Comparison of ENCODE assay signal across 1 cellular context in the genomic region with DNA sequence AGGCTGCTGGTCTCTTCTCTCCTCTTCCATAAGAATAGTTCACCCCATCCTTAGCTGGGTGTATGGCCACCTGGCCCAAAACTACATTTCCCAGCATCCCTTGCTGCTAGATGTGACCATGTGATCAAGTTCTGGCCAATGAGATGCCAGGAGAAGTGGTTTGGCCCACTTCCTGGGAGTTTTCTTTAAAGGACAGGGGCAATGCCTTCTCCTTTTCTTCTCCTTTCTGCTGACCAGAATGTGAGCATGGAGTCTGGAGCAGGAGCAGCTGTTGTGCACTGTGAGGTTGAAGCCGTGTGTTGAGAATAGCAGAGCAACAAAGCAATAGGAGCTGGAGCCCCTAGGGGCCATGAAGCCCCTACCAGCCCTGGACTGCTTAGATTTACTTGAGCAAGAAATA.
TF ChIP-seq lines count a peak whose summit lies in the region.

No MANE protein-coding gene starts in this region.

TF ChIP-seq in GM12878, 131 proteins besides CTCF, POLR2A, EP300 and RAD21 (continued from another document and continues in another):
- TF ChIP-seq POLR2AphosphoS5 (IDR thresholded peaks at IDR 0.05; ENCODE audit: low read length) (no peak), WRNIP1 (IDR thresholded peaks at IDR 0.05; ENCODE audit: borderline replicate concordance, low read depth, low read length) (no peak), JUND (IDR thresholded peaks at IDR 0.05; ENCODE audit: low read depth, low read length) (no peak), ZNF592 (IDR thresholded peaks at IDR 0.05) (no peak), KDM1A (IDR thresholded peaks at IDR 0.05; ENCODE audit: borderline replicate concordance) (no peak), KLF5 (IDR thresholded peaks at IDR 0.05; ENCODE audit: partially characterized antibody) (no peak), IKZF1 (conservative IDR thresholded peaks at IDR 0.05) (peak; percentile 44), HDAC2 (IDR thresholded peaks at IDR 0.05) (no peak), SUZ12 (IDR thresholded peaks at IDR 0.05; ENCODE audit: unreplicated experiment) (no peak), ESRRA (IDR thresholded peaks at IDR 0.05; ENCODE audit: low read length) (no peak), SMC3 (IDR thresholded peaks at IDR 0.05; ENCODE audit: borderline replicate concordance, low read length) (no peak), GATAD2B (conservative IDR thresholded peaks at IDR 0.05; ENCODE audit: low read depth) (no peak), HDGF (IDR thresholded peaks at IDR 0.05) (no peak), MEF2A (IDR thresholded peaks at IDR 0.05; ENCODE audit: insufficient read depth, low read depth, low read length) (no peak), SIN3A (IDR thresholded peaks at IDR 0.05; ENCODE audit: low read depth, low read length) (no peak), YY1 (IDR thresholded peaks at IDR 0.05; ENCODE audit: low read depth, low read length) (peak; percentile 92), RB1 (IDR thresholded peaks at IDR 0.05; ENCODE audit: borderline replicate concordance) (no peak), BCL11A (IDR thresholded peaks at IDR 0.05; ENCODE audit: low read depth, low read length) (no peak), MYB (IDR thresholded peaks at IDR 0.05; ENCODE audit: borderline replicate concordance, low read depth, low read length) (no peak), ZZZ3 (IDR thresholded peaks at IDR 0.05; ENCODE audit: control insufficient read depth, insufficient read length, low read depth) (no peak), ZNF274 (IDR thresholded peaks at IDR 0.05; ENCODE audit: insufficient read depth, insufficient read length) (no peak), NFIC (IDR thresholded peaks at IDR 0.05; ENCODE audit: low read depth, low read length) (no peak), CEBPZ (IDR thresholded peaks at IDR 0.05; ENCODE audit: low read depth, low read length) (no peak), ZBTB11 (CRISPR knock-in tag; IDR thresholded peaks at IDR 0.05) (no peak), SREBF2 (IDR thresholded peaks at IDR 0.05; ENCODE audit: low read length) (no peak), ATF7 (IDR thresholded peaks at IDR 0.05; ENCODE audit: low read depth) (peak; percentile 55; the same call in 1 of the 2 replicates), PML (IDR thresholded peaks at IDR 0.05; ENCODE audit: low read length) (no peak), RFX5 (IDR thresholded peaks at IDR 0.05; ENCODE audit: low read depth, low read length) (no peak), NFYA (IDR thresholded peaks at IDR 0.05; ENCODE audit: borderline replicate concordance, low read depth, low read length) (no peak), HDAC6 (IDR thresholded peaks at IDR 0.05; ENCODE audit: unreplicated experiment) (no peak), ZBTB33 (IDR thresholded peaks at IDR 0.05) (no peak)
- TF ChIP-seq, protein P1, sequence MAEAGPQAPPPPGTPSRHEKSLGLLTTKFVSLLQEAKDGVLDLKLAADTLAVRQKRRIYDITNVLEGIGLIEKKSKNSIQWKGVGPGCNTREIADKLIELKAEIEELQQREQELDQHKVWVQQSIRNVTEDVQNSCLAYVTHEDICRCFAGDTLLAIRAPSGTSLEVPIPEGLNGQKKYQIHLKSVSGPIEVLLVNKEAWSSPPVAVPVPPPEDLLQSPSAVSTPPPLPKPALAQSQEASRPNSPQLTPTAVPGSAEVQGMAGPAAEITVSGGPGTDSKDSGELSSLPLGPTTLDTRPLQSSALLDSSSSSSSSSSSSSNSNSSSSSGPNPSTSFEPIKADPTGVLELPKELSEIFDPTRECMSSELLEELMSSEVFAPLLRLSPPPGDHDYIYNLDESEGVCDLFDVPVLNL (IDR thresholded peaks at IDR 0.05; ENCODE audit: low read depth, low read length) = no peak
- TF ChIP-seq, protein P2, sequence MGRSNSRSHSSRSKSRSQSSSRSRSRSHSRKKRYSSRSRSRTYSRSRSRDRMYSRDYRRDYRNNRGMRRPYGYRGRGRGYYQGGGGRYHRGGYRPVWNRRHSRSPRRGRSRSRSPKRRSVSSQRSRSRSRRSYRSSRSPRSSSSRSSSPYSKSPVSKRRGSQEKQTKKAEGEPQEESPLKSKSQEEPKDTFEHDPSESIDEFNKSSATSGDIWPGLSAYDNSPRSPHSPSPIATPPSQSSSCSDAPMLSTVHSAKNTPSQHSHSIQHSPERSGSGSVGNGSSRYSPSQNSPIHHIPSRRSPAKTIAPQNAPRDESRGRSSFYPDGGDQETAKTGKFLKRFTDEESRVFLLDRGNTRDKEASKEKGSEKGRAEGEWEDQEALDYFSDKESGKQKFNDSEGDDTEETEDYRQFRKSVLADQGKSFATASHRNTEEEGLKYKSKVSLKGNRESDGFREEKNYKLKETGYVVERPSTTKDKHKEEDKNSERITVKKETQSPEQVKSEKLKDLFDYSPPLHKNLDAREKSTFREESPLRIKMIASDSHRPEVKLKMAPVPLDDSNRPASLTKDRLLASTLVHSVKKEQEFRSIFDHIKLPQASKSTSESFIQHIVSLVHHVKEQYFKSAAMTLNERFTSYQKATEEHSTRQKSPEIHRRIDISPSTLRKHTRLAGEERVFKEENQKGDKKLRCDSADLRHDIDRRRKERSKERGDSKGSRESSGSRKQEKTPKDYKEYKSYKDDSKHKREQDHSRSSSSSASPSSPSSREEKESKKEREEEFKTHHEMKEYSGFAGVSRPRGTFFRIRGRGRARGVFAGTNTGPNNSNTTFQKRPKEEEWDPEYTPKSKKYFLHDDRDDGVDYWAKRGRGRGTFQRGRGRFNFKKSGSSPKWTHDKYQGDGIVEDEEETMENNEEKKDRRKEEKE (IDR thresholded peaks at IDR 0.05) = no peak
- TF ChIP-seq, protein P3, sequence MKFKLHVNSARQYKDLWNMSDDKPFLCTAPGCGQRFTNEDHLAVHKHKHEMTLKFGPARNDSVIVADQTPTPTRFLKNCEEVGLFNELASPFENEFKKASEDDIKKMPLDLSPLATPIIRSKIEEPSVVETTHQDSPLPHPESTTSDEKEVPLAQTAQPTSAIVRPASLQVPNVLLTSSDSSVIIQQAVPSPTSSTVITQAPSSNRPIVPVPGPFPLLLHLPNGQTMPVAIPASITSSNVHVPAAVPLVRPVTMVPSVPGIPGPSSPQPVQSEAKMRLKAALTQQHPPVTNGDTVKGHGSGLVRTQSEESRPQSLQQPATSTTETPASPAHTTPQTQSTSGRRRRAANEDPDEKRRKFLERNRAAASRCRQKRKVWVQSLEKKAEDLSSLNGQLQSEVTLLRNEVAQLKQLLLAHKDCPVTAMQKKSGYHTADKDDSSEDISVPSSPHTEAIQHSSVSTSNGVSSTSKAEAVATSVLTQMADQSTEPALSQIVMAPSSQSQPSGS (IDR thresholded peaks at IDR 0.05; ENCODE audit: low read length) = no peak
- TF ChIP-seq, protein P4, sequence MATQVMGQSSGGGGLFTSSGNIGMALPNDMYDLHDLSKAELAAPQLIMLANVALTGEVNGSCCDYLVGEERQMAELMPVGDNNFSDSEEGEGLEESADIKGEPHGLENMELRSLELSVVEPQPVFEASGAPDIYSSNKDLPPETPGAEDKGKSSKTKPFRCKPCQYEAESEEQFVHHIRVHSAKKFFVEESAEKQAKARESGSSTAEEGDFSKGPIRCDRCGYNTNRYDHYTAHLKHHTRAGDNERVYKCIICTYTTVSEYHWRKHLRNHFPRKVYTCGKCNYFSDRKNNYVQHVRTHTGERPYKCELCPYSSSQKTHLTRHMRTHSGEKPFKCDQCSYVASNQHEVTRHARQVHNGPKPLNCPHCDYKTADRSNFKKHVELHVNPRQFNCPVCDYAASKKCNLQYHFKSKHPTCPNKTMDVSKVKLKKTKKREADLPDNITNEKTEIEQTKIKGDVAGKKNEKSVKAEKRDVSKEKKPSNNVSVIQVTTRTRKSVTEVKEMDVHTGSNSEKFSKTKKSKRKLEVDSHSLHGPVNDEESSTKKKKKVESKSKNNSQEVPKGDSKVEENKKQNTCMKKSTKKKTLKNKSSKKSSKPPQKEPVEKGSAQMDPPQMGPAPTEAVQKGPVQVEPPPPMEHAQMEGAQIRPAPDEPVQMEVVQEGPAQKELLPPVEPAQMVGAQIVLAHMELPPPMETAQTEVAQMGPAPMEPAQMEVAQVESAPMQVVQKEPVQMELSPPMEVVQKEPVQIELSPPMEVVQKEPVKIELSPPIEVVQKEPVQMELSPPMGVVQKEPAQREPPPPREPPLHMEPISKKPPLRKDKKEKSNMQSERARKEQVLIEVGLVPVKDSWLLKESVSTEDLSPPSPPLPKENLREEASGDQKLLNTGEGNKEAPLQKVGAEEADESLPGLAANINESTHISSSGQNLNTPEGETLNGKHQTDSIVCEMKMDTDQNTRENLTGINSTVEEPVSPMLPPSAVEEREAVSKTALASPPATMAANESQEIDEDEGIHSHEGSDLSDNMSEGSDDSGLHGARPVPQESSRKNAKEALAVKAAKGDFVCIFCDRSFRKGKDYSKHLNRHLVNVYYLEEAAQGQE (IDR thresholded peaks at IDR 0.05; ENCODE audit: low read depth, low read length) = no peak
